Comparison of ENCODE assay signal across 8 cellular contexts in the genomic region with DNA sequence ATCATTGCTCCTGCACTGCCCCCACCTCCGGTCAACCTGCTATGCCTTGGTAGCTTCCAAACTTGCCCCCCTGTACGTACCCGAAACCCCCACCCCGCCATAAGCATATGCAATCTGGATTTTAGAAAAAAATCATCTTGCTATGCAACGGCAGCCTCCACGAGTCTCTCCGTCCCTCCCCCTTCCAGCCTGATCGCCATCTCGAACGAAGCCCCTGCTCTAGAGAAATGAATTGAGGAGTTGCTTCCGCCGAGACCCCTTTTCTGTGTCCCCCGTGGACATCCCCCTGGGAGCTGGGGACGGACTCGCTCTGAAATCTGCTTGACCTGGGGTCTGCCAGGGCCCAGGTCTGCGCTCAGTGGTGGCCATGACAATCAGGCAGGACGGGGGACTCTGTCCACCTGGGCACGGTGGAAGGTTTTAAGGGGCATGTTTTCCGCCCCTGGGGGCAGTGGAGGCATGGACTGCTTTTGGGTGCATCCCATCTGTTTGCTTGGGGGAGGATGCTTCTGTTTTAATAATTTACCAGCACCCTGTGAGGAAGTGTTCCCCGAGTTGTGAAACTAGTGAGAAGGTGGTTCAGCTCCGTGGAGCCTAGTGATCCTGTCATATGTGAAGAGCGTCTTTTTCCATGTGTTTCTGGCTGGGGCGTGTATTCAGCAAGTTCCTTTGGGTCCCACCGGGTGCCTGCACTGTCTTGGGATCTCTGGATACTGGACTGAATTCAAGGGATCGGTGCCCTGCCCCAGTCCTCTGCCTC. TPM values are rescaled to one million over a fixed set of nuclear protein-coding genes. Genes with fewer than 3 reads are reported as not detected.
DNase-seq lines count a peak whose midpoint lies in the region; ATAC-seq, FAIRE-seq and TF ChIP-seq lines count a peak whose summit lies in the region.

No MANE protein-coding gene starts in this region.

- no peak for ATAC-seq in activated naive CD4-positive, alpha-beta T cell treated with anti-CD3 and anti-CD28 coated beads, Interleukin-2, amount 50 U/mL, for 72 hours
- no peak for ATAC-seq in HG03520 (IDR thresholded peaks at IDR 0.05; ENCODE audit: unreplicated experiment)
- no peak for ATAC-seq in GM21360 (IDR thresholded peaks at IDR 0.05; ENCODE audit: unreplicated experiment)

- H3K36me3 Mint-ChIP-seq in activated naive CD4-positive, alpha-beta T cell treated with anti-CD3 and anti-CD28 coated beads, Interleukin-2, amount 50 U/mL, for 72 hours: peaks cover 0 to 7% of the 10 kb centered on the region in 2 donors

- H3K4me2 ChIP-seq in keratinocyte (ENCODE audit: control insufficient read depth, extremely low read depth, insufficient read depth, low read depth, low read length): peak overlapping the region; percentile 100

- in situ Hi-C loops in G401 (cut with HindIII; ENCODE audit: low sequenced_read_pairs): no loop called here

- H3K27ac ChIP-seq in keratinocyte (ENCODE audit: control insufficient read depth, insufficient read depth, low read length): peak overlapping the region; percentile 62
- peak overlapping the region; percentile 49 for H3K27ac ChIP-seq in stomach smooth muscle (ENCODE audit: low read length)

- no peaks in the 10 kb centered on the region for H3K9me3 Mint-ChIP-seq in activated naive CD4-positive, alpha-beta T cell treated with anti-CD3 and anti-CD28 coated beads, Interleukin-2, amount 50 U/mL, for 72 hours

- H3K9me3 ChIP-seq in keratinocyte (ENCODE audit: control insufficient read depth, low read depth, low read length) (no peaks in the 10 kb centered on the region), stomach smooth muscle (ENCODE audit: control insufficient read depth in 2 of 2, low read length in 2 of 2) (no peaks in the 10 kb centered on the region)

- peaks cover 48% of the 10 kb centered on the region for H3K79me2 ChIP-seq in keratinocyte (ENCODE audit: control insufficient read depth, insufficient read depth, low read length)

- H4K20me1 ChIP-seq in keratinocyte (ENCODE audit: control insufficient read depth, extremely low read depth, insufficient read depth, low read length): peaks cover 10% of the 10 kb centered on the region

- H3K9ac ChIP-seq in keratinocyte (ENCODE audit: control insufficient read depth, extremely low read depth, insufficient read depth, low read length) (peak overlapping the region; percentile 75), stomach smooth muscle (ENCODE audit: low read length in 2 of 2) (peak overlapping the region; percentile 59 to 71)

- H3K36me3 ChIP-seq in keratinocyte (ENCODE audit: control insufficient read depth in 2 of 2, extremely low read depth in 1 of 2, insufficient read depth in 2 of 2, low read length in 2 of 2) (no peaks in the 10 kb centered on the region), stomach smooth muscle (ENCODE audit: control insufficient read depth in 2 of 2, insufficient read depth in 2 of 2, low read length in 2 of 2) (no peaks in the 10 kb centered on the region)

- DNase-seq in G401 (ENCODE audit: low spot score) (peak; percentile 47), Kasumi-1 (lab: John Stamatoyannopoulos, UW) (peak; percentile 23 to 41), keratinocyte (ENCODE audit: low read depth, low spot score) (no peak), A172 (ENCODE audit: low spot score) (no peak)
- peak in 1 of 2 donors; percentile 28 for DNase-seq in activated naive CD4-positive, alpha-beta T cell treated with anti-CD3 and anti-CD28 coated beads, Interleukin-2, amount 50 U/mL, for 72 hours (ENCODE audit: low spot score in 2 of 2)

- H3K27me3 ChIP-seq in keratinocyte (ENCODE audit: control insufficient read depth, extremely low read depth, insufficient read depth, low read length) (no peaks in the 10 kb centered on the region), stomach smooth muscle (ENCODE audit: control insufficient read depth in 1 of 2, insufficient read depth in 2 of 2, low read length in 2 of 2) (no peaks in the 10 kb centered on the region)

- TF ChIP-seq CTCF in keratinocyte (optimal IDR thresholded peaks at IDR 0.05 in 1 of 3, IDR thresholded peaks at IDR 0.05 in 1 of 3, conservative IDR thresholded peaks at IDR 0.05 in 1 of 3; ENCODE audit: extremely low read depth in 1 of 3, insufficient read depth in 2 of 3, low read length in 3 of 3): no peak

- dilution Hi-C loops in keratinocyte (cut with MboI; ENCODE audit: extremely low pct_ligation_motif_present, low sequenced_read_pairs): no loop called here

- peak; percentile 9 for FAIRE-seq in keratinocyte (lab: Jason Lieb, UNC)

- peak overlapping the region; percentile 64 to 96 for H3K27ac Mint-ChIP-seq in activated naive CD4-positive, alpha-beta T cell treated with anti-CD3 and anti-CD28 coated beads, Interleukin-2, amount 50 U/mL, for 72 hours

- peak overlapping the region; percentile 73 to 90 (median 85) for H3K4me3 ChIP-seq in keratinocyte (ENCODE audit: control insufficient read depth in 2 of 3, extremely low read depth in 1 of 3, insufficient read depth in 2 of 3, low read depth in 1 of 3, low read length in 3 of 3)
- H3K4me3 ChIP-seq in stomach smooth muscle (ENCODE audit: low read length in 2 of 2): peak overlapping the region; percentile 65 to 77

- H3K9me1 ChIP-seq in keratinocyte (ENCODE audit: control insufficient read depth, extremely low read depth, insufficient read depth, low read length): peaks cover 5% of the 10 kb centered on the region

- H3K4me1 ChIP-seq in keratinocyte (ENCODE audit: control insufficient read depth, extremely low read depth, insufficient read depth, low read length) (peaks cover 37% of the 10 kb centered on the region), stomach smooth muscle (ENCODE audit: control insufficient read depth, insufficient read depth, low read length) (peaks cover 40% of the 10 kb centered on the region)

- H2AFZ ChIP-seq in keratinocyte (ENCODE audit: control insufficient read depth, low read length): no peak overlapping the region

RNA-seq across cellular contexts. Expression of a gene that starts 1.0 kb away (rescaled TPM):
- 15.5 and 19.3 TPM in 2 replicates for total RNA-seq in G401 (2014; rRNA removed; shearing (Covaris generic))
- total RNA-seq in activated naive CD4-positive, alpha-beta T cell treated with anti-CD3 and anti-CD28 coated beads, Interleukin-2, amount 50 U/mL, for 72 hours: 10 to 100 TPM; 21.0 to 44.8 TPM
- polyA plus RNA-seq in keratinocyte: 6.0 to 8.9 TPM (median 6.2 TPM) in 3 replicates
- polyA plus RNA-seq in keratinocyte (2011; ENCODE audit: low read depth): 4.4 TPM
- polyA plus RNA-seq in keratinocyte (2011; cell fraction: cytosol; rRNA removed): 3.6 and 6.2 TPM in 2 replicates
- polyA plus RNA-seq in keratinocyte (2011; cell fraction: nucleus; rRNA removed): 15.4 and 21.1 TPM in 2 replicates
- polyA plus RNA-seq in keratinocyte (2012; ENCODE audit: low replicate concordance): 11.5 and 11.8 TPM in 2 replicates
- 17.1 to 21.4 TPM (median 19.6 TPM) in 3 replicates for polyA minus RNA-seq in keratinocyte
- 27.8 TPM for polyA minus RNA-seq in keratinocyte (2011; cell fraction: cytosol; rRNA and poly(A)+ RNA removed)
- polyA minus RNA-seq in keratinocyte (2011; cell fraction: nucleus; rRNA and poly(A)+ RNA removed): 33.1 and 43.6 TPM in 2 replicates
- 13.4 and 16.4 TPM in 2 replicates for total RNA-seq in A172 (2014; rRNA removed; shearing (Covaris generic))

Comparison
In these comparisons a context has a peak if more than half of its experiments do, and no peak if none do; other contexts are left out.
1. DNase-seq: peak in G401 (single experiment) and Kasumi-1 (2 of 2); none in keratinocyte (single experiment) and A172 (single experiment).